Comparison of ENCODE assay signal across 22 cellular contexts in genomic region chr15:76078285-76078863, GRCh38. TPM values are rescaled to one million over a fixed set of nuclear protein-coding genes. Genes with fewer than 3 reads are reported as not detected.
DNase-seq lines count a peak whose midpoint lies in the region; ATAC-seq, FAIRE-seq and TF ChIP-seq lines count a peak whose summit lies in the region.
"Had no signal": no experiment of that assay in that cellular context is flagged by ENCODE, and none has a peak within 500 bp of the region (broad histone marks: within the 10 kb centered on the region; RNA-seq: fewer than 3 reads in every experiment).

No MANE protein-coding gene starts in this region.

- no peak for ATAC-seq in K562
- ATAC-seq in stimulated activated effector memory CD8-positive, alpha-beta T cell treated with anti-CD3 and anti-CD28 coated beads, Interleukin-12 subunit alpha, Interleukin-12 subunit beta, amount 100 ng/mL, for 72 hours = peak; percentile 42
- no peak for ATAC-seq in GM18868 (IDR thresholded peaks at IDR 0.05; ENCODE audit: unreplicated experiment)
- ATAC-seq: GM12878 had no signal

- H3K9me3 ChIP-seq in K562 (replicated peaks; ENCODE audit: control insufficient read depth, insufficient read depth, low read depth, low read length) (no peaks in the 10 kb centered on the region; the same call in 1 of the 2 replicates), left ventricle myocardium inferior (replicated peaks) (no peaks in the 10 kb centered on the region)
- H3K9me3 ChIP-seq: SJSA1 had no signal

- H3K27ac ChIP-seq in K562 (ENCODE audit: extremely low read depth, low read depth, low read length) (no peak overlapping the region), left ventricle myocardium inferior (replicated peaks) (no peak overlapping the region)
- H3K27ac ChIP-seq: C4-2B, PC-9, SJSA1 had no signal

- no peak overlapping the region for H3K4me3 Mint-ChIP-seq in stimulated activated effector memory CD8-positive, alpha-beta T cell treated with anti-CD3 and anti-CD28 coated beads, Interleukin-12 subunit alpha, Interleukin-12 subunit beta, amount 100 ng/mL, for 72 hours
- H3K4me3 Mint-ChIP-seq: HFFc6 had no signal

- no peaks in the 10 kb centered on the region for H3K4me1 Mint-ChIP-seq in stimulated activated effector memory CD8-positive, alpha-beta T cell treated with anti-CD3 and anti-CD28 coated beads, Interleukin-12 subunit alpha, Interleukin-12 subunit beta, amount 100 ng/mL, for 72 hours

- CTCF ChIA-PET in K562 (lab: Yijun Ruan, JAX; ENCODE audit: low intra/inter-chr PET ratio) = no interaction called here

- H3K4me3 ChIP-seq in K562 (no peak overlapping the region), left ventricle myocardium inferior (no peak overlapping the region)
- H3K4me3 ChIP-seq: GM12878, PC-9, SJSA1 had no signal

- WGBS in K562 (ENCODE audit: insufficient coverage, low coverage, missing lambda C conversion rate) = 0% methylated on average over 5 of the region's 5 CpGs

- no peaks in the 10 kb centered on the region for H4K20me1 ChIP-seq in K562 (replicated peaks; ENCODE audit: control insufficient read depth, insufficient read depth, low read length)

- FAIRE-seq in K562 (lab: Jason Lieb, UNC) (no peak), H54 (lab: Jason Lieb, UNC) (no peak)
- FAIRE-seq: GM12878, GM18507 had no signal

- H3K36me3 ChIP-seq in K562 (ENCODE audit: control insufficient read depth, insufficient read depth, low read length) (no peaks in the 10 kb centered on the region), left ventricle myocardium inferior (no peaks in the 10 kb centered on the region)
- H3K36me3 ChIP-seq: SJSA1 had no signal

- POLR2A ChIA-PET in K562 (lab: Yijun Ruan, JAX) = no interaction called here

- intact Hi-C loops in K562 (cut with micrococcal nuclease) (no loop called here), left ventricle myocardium inferior (cut with micrococcal nuclease) (no loop called here)

- TF ChIP-seq CTCF in K562 (IDR thresholded peaks at IDR 0.05 in 2 of 3, conservative IDR thresholded peaks at IDR 0.05 in 1 of 3; ENCODE audit: insufficient read depth in 2 of 3, low read depth in 1 of 3, low read length in 3 of 3) = no peak
- TF ChIP-seq CTCF in left ventricle myocardium inferior (IDR thresholded peaks at IDR 0.05; ENCODE audit: borderline replicate concordance) = no peak

- no peak overlapping the region for H3K27ac Mint-ChIP-seq in stimulated activated effector memory CD8-positive, alpha-beta T cell treated with anti-CD3 and anti-CD28 coated beads, Interleukin-12 subunit alpha, Interleukin-12 subunit beta, amount 100 ng/mL, for 72 hours
- H3K27ac Mint-ChIP-seq: HFFc6 had no signal

- H3K9me1 ChIP-seq in K562 (ENCODE audit: control insufficient read depth, insufficient read depth, low read length) = no peaks in the 10 kb centered on the region

- H3K9me3 Mint-ChIP-seq in stimulated activated effector memory CD8-positive, alpha-beta T cell treated with anti-CD3 and anti-CD28 coated beads, Interleukin-12 subunit alpha, Interleukin-12 subunit beta, amount 100 ng/mL, for 72 hours = no peaks in the 10 kb centered on the region
- H3K9me3 Mint-ChIP-seq: HFFc6 had no signal

- no peak for TF ChIP-seq POLR2A in K562 (conservative IDR thresholded peaks at IDR 0.05)
- no peak for TF ChIP-seq POLR2A in H54 (IDR thresholded peaks at IDR 0.05; ENCODE audit: low read depth, low read length)

- no TSS peak for BruUV-seq in K562 (replicated peaks; lab: Mats Ljungman, UMichigan)

- no peaks in the 10 kb centered on the region for H3K79me2 ChIP-seq in K562 (ENCODE audit: control insufficient read depth, insufficient read depth, low read length)

- no peak overlapping the region for H2AFZ ChIP-seq in K562 (ENCODE audit: low read depth, low read length)
- H2AFZ ChIP-seq: PC-9 had no signal

- peak; percentile 33 for DNase-seq in NOMO-1 treated with DMSO at 0.1 percent for 48 hours (lab: John Stamatoyannopoulos, UW; ENCODE audit: unreplicated experiment)
- no peak for DNase-seq in NOMO-1 treated with dmso at 0.1 percent for 144 hours (lab: John Stamatoyannopoulos, UW; ENCODE audit: unreplicated experiment)
- peak; percentile 47 to 50 for DNase-seq in Kasumi-1 (lab: John Stamatoyannopoulos, UW)
- no peak for DNase-seq in K562 (ENCODE audit: extremely low read depth in 1 of 4, low spot score in 3 of 4)
- no peak for DNase-seq in stimulated activated effector memory CD8-positive, alpha-beta T cell treated with anti-CD3 and anti-CD28 coated beads, Interleukin-12 subunit alpha, Interleukin-12 subunit beta, amount 100 ng/mL, for 72 hours (ENCODE audit: low spot score in 2 of 2)
- DNase-seq in H54 (ENCODE audit: insufficient read length, low spot score) = no peak
- no peak for DNase-seq in left ventricle myocardium inferior
- DNase-seq: 8988T, DMS 273 treated with DMSO at 0.1 percent for 48 hours, GDM1, HFFc6, NCI-H1092 treated with DMSO at 0.1 percent for 48 hours, NCI-H2081 treated with DMSO at 0.1 percent for 48 hours, NCI-H510A, NCI-H774, PC-9, SW 1271 had no signal

- H3K4me1 ChIP-seq in K562 (replicated peaks in 1 of 2; ENCODE audit: control insufficient read depth in 2 of 2, insufficient read depth in 2 of 2, low read length in 2 of 2) (no peaks in the 10 kb centered on the region), left ventricle myocardium inferior (no peaks in the 10 kb centered on the region)
- H3K4me1 ChIP-seq: SJSA1 had no signal

- no peak overlapping the region for H3K4me2 ChIP-seq in K562 (ENCODE audit: insufficient read depth, low read length)
- H3K4me2 ChIP-seq: PC-9 had no signal

- in situ Hi-C loops in K562 (cut with MboI) = no loop called here

- TF ChIP-seq EP300 in K562 (IDR thresholded peaks at IDR 0.05; ENCODE audit: low read length) = no peak

- TF ChIP-seq RAD21 in K562 (CRISPR knock-in tag; conservative IDR thresholded peaks at IDR 0.05 in 1 of 2, IDR thresholded peaks at IDR 0.05 in 1 of 2) = no peak

- no peaks in the 10 kb centered on the region for H3K36me3 Mint-ChIP-seq in stimulated activated effector memory CD8-positive, alpha-beta T cell treated with anti-CD3 and anti-CD28 coated beads, Interleukin-12 subunit alpha, Interleukin-12 subunit beta, amount 100 ng/mL, for 72 hours

- H3K27me3 ChIP-seq in K562 (ENCODE audit: control insufficient read depth in 2 of 2, insufficient read depth in 2 of 2, low read length in 2 of 2) = peaks cover 17 to 39% of the 10 kb centered on the region in 2 experiments
- peaks cover 10% of the 10 kb centered on the region for H3K27me3 ChIP-seq in left ventricle myocardium inferior (ENCODE audit: low read depth)
- H3K27me3 ChIP-seq: SJSA1 had no signal

- H3K9ac ChIP-seq in K562 (ENCODE audit: insufficient read depth in 1 of 2, low read depth in 2 of 2, low read length in 2 of 2) = no peak overlapping the region

TF ChIP-seq in K562, 482 proteins besides CTCF, POLR2A, EP300 and RAD21 (continues in another document):
- TF ChIP-seq CXXC5 (CRISPR knock-in tag; IDR thresholded peaks at IDR 0.05) (no peak), ZNF436 (CRISPR knock-in tag; IDR thresholded peaks at IDR 0.05) (no peak), HIVEP1 (CRISPR knock-in tag; IDR thresholded peaks at IDR 0.05) (no peak), ZNF740 (CRISPR knock-in tag; IDR thresholded peaks at IDR 0.05) (no peak), ZNF740 (tag; IDR thresholded peaks at IDR 0.05) (no peak), MAFK (IDR thresholded peaks at IDR 0.05; ENCODE audit: low read length) (peak; percentile 68), KDM4B (IDR thresholded peaks at IDR 0.05; ENCODE audit: borderline replicate concordance in 2 of 2, low read depth in 1 of 2) (no peak), ZBTB17 (CRISPR knock-in tag; IDR thresholded peaks at IDR 0.05) (no peak), ZBTB12 (CRISPR knock-in tag; IDR thresholded peaks at IDR 0.05) (no peak), MAFG (tag; conservative IDR thresholded peaks at IDR 0.05) (peak; percentile 72)

RNA-seq across cellular contexts. Expression of gene TMEM266, which starts 18.6 kb away (rescaled TPM):
- total RNA-seq in K562 (2011; cell fraction: chromatin; rRNA removed; ENCODE audit: low replicate concordance) = not detected in 2 replicates
- not detected in 2 replicates for total RNA-seq in K562 (2011; cell fraction: nucleolus; rRNA removed)
- not detected in 2 replicates for total RNA-seq in K562 (2011; cell fraction: nucleoplasm; rRNA removed)
- total RNA-seq in K562 (2014; rRNA removed) (not detected in 2 replicates), K562 (2014; rRNA removed; fragmentation: Illumina TruSeq; extraction: Trizol) (not detected in 2 replicates), K562 (2015; rRNA removed; fragmentation: Illumina TruSeq; extraction: Trizol) (not detected in 2 replicates), K562 (2021) (not detected in 2 replicates), left ventricle myocardium inferior (not detected)
- polyA plus RNA-seq in K562 (2011; rRNA removed) (not detected in 2 replicates), K562 (2014; fragmentation: Illumina TruSeq; extraction: Trizol) (not detected in 2 replicates), K562 (2014; fragmentation: Nextera tagmentation; extraction: Ambion mirVana) (not detected), K562 (2014; rRNA removed) (not detected in 2 replicates)
- not detected in 2 replicates for polyA plus RNA-seq in K562 (2011; cell fraction: cytosol; rRNA removed)
- 0.06 TPM in 1 of 2 replicates, not detected in the other for polyA plus RNA-seq in K562 (2011; cell fraction: nucleus; rRNA removed)
- polyA plus RNA-seq in K562 (2012) = 0.12 and 0.48 TPM in 2 replicates
- not detected in 2 replicates for polyA minus RNA-seq in K562 (2011; rRNA and poly(A)+ RNA removed)
- polyA minus RNA-seq in K562 (2011; cell fraction: cytosol; rRNA and poly(A)+ RNA removed) = not detected in 2 replicates
- polyA minus RNA-seq in K562 (2011; cell fraction: nucleus; rRNA and poly(A)+ RNA removed) = not detected in 2 replicates

Comparison
In these comparisons a context has a peak if more than half of its experiments do, and no peak if none do; other contexts are left out.
1. DNase-seq: peak in NOMO-1 treated with DMSO at 0.1 percent for 48 hours (single experiment) and Kasumi-1 (2 of 2); none in NOMO-1 treated with dmso at 0.1 percent for 144 hours (single experiment), K562 (0 of 4), stimulated activated effector memory CD8-positive, alpha-beta T cell treated with anti-CD3 and anti-CD28 coated beads, Interleukin-12 subunit alpha, Interleukin-12 subunit beta, amount 100 ng/mL, for 72 hours (0 of 2), H54 (single experiment) and left ventricle myocardium inferior (single experiment).